15 cellular contexts compared by ENCODE assay signal in the genomic region with DNA sequence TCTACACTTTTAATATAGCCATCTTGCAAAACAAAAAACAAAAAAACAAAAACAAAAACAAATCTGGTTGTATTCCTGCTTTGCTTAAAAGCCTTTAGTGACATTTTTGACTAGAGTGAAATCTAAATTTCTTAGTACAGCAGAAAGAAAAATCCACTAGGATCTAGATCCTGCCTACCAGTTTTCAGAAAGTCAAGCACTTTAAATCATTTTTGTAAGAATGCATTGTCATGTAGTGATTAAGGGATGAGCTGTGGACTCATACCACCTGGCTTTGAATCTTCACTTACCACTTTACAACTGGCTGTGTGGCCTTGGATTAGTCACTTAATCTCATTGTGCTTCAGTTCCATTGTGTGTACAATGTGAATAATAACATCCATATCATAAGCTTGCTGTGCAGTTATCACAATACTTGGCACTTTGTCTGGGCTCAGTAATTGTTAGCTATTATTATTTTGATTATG. TPM values are rescaled to one million over a fixed set of nuclear protein-coding genes. Genes with fewer than 3 reads are reported as not detected.
DNase-seq lines count a peak whose midpoint lies in the region; ATAC-seq, FAIRE-seq and TF ChIP-seq lines count a peak whose summit lies in the region.
"Had no signal": no experiment of that assay in that cellular context is flagged by ENCODE, and none has a peak within 500 bp of the region (broad histone marks: within the 10 kb centered on the region; RNA-seq: fewer than 3 reads in every experiment).

No MANE protein-coding gene starts in this region.

- H3K27ac ChIP-seq in CD4-positive, alpha-beta T cell (ENCODE audit: low read depth, low read length), result no peak overlapping the region
- H3K27ac ChIP-seq in vagina (no peak overlapping the region), thyroid gland (no peak overlapping the region)
- H3K27ac ChIP-seq: WERI-Rb-1 had no signal

- no peaks in the 10 kb centered on the region for H3K9me3 ChIP-seq in CD4-positive, alpha-beta T cell (ENCODE audit: control insufficient read depth, low read length)
- no peaks in the 10 kb centered on the region for H3K9me3 ChIP-seq in vagina
- no peaks in the 10 kb centered on the region for H3K9me3 ChIP-seq in thyroid gland

- peak overlapping the region; percentile 65 for H3K27ac Mint-ChIP-seq in CD4-positive, alpha-beta T cell
- no peak overlapping the region for H3K27ac Mint-ChIP-seq in progenitor cell of endocrine pancreas
- H3K27ac Mint-ChIP-seq: stimulated activated naive B cell treated with anti-CD40 and anti-IgM and Interleukin-4, amounts not matched to agents 10 μg/mL and 1 μg/mL and 100 μg/mL, for 72 hours had no signal

- no peak for ATAC-seq in CD4-positive, alpha-beta T cell (ENCODE audit: poor library complexity)
- ATAC-seq in esophagus mucosa, result peak; percentile 55
- ATAC-seq: right cardiac atrium; stimulated activated naive B cell treated with anti-CD40 and anti-IgM and Interleukin-4, amounts not matched to agents 10 μg/mL and 1 μg/mL and 100 μg/mL, for 72 hours had no signal

- CTCF ChIA-PET in CD4-positive, alpha-beta T cell (lab: Charles Lee), result interaction anchor here (0.6 to 0.7 kb wide), 2 partner anchors 20 to 452 kb away, joined by 3 to 4 read pairs; no protein-coding TSS in a partner anchor

- DNase-seq in CD4-positive, alpha-beta T cell, result no peak
- DNase-seq in GM12891 (ENCODE audit: insufficient read length, low spot score) (no peak), RCC 7860 (ENCODE audit: low spot score) (peak; percentile 32), vagina (ENCODE audit: extremely low spot score in 2 of 2) (no peak), thyroid gland (no peak), progenitor cell of endocrine pancreas (ENCODE audit: low spot score, unreplicated experiment) (no peak), COLO668 (lab: John Stamatoyannopoulos, UW; ENCODE audit: unreplicated experiment) (no peak)
- DNase-seq: GF-D8; NCI-H774; right cardiac atrium; stimulated activated CD4-positive, alpha-beta T cell treated with anti-CD3 and anti-CD28 coated beads, Interleukin-4, amount 100 ng/mL, for 24 hours; stimulated activated naive B cell treated with anti-CD40 and anti-IgM and Interleukin-4, amounts not matched to agents 10 μg/mL and 1 μg/mL and 100 μg/mL, for 72 hours; WERI-Rb-1 had no signal

- peaks cover 69% of the 10 kb centered on the region for H3K4me1 Mint-ChIP-seq in CD4-positive, alpha-beta T cell (ENCODE audit: low read depth)
- H3K4me1 Mint-ChIP-seq in progenitor cell of endocrine pancreas (ENCODE audit: low read depth), result peaks cover 16% of the 10 kb centered on the region

- H3K27me3 ChIP-seq in CD4-positive, alpha-beta T cell (ENCODE audit: control insufficient read depth, insufficient read depth, low read length), result no peaks in the 10 kb centered on the region
- H3K27me3 ChIP-seq in vagina (no peaks in the 10 kb centered on the region), thyroid gland (no peaks in the 10 kb centered on the region)

- TF ChIP-seq CTCF in CD4-positive, alpha-beta T cell (IDR thresholded peaks at IDR 0.05), result no peak
- TF ChIP-seq CTCF in vagina (IDR thresholded peaks at IDR 0.05), result no peak
- no peak for TF ChIP-seq CTCF in thyroid gland (IDR thresholded peaks at IDR 0.05)
- TF ChIP-seq CTCF in progenitor cell of endocrine pancreas (IDR thresholded peaks at IDR 0.05; ENCODE audit: unreplicated experiment), result no peak

- H3K4me1 ChIP-seq in vagina, result peaks cover 59% of the 10 kb centered on the region
- H3K4me1 ChIP-seq in thyroid gland, result peaks cover 15 to 16% of the 10 kb centered on the region in 2 donors

- no peaks in the 10 kb centered on the region for H3K27me3 Mint-ChIP-seq in CD4-positive, alpha-beta T cell
- no peaks in the 10 kb centered on the region for H3K27me3 Mint-ChIP-seq in progenitor cell of endocrine pancreas
- H3K27me3 Mint-ChIP-seq: stimulated activated naive B cell treated with anti-CD40 and anti-IgM and Interleukin-4, amounts not matched to agents 10 μg/mL and 1 μg/mL and 100 μg/mL, for 72 hours had no signal

- H3K9me3 Mint-ChIP-seq in CD4-positive, alpha-beta T cell, result no peaks in the 10 kb centered on the region
- H3K9me3 Mint-ChIP-seq in progenitor cell of endocrine pancreas (ENCODE audit: low read depth), result no peaks in the 10 kb centered on the region
- H3K9me3 Mint-ChIP-seq: stimulated activated naive B cell treated with anti-CD40 and anti-IgM and Interleukin-4, amounts not matched to agents 10 μg/mL and 1 μg/mL and 100 μg/mL, for 72 hours had no signal

- FAIRE-seq in GM12891 (lab: Jason Lieb, UNC), result peak; percentile 9
- peak; percentile 17 for FAIRE-seq in RCC 7860 (lab: Jason Lieb, UNC)
- FAIRE-seq: colon had no signal

- no peak for TF ChIP-seq POLR2A in GM12891 (IDR thresholded peaks at IDR 0.05; ENCODE audit: low read depth, low read length)
- TF ChIP-seq POLR2A in vagina (IDR thresholded peaks at IDR 0.05), result no peak
- TF ChIP-seq POLR2A in thyroid gland (IDR thresholded peaks at IDR 0.05), result no peak

- peaks cover 22% of the 10 kb centered on the region for H3K36me3 Mint-ChIP-seq in CD4-positive, alpha-beta T cell (ENCODE audit: low read depth)
- no peaks in the 10 kb centered on the region for H3K36me3 Mint-ChIP-seq in progenitor cell of endocrine pancreas (ENCODE audit: insufficient read depth)

- H3K36me3 ChIP-seq in vagina (no peaks in the 10 kb centered on the region), thyroid gland (no peaks in the 10 kb centered on the region)

- H3K4me3 ChIP-seq in vagina (no peak overlapping the region), thyroid gland (replicated peaks in 1 of 3) (no peak overlapping the region)

- POLR2A ChIA-PET in CD4-positive, alpha-beta T cell (lab: Charles Lee), result no interaction called here

- H3K4me3 Mint-ChIP-seq in CD4-positive, alpha-beta T cell, result no peak overlapping the region
- H3K4me3 Mint-ChIP-seq in progenitor cell of endocrine pancreas (ENCODE audit: low read depth), result no peak overlapping the region
- H3K4me3 Mint-ChIP-seq: stimulated activated naive B cell treated with anti-CD40 and anti-IgM and Interleukin-4, amounts not matched to agents 10 μg/mL and 1 μg/mL and 100 μg/mL, for 72 hours had no signal

- intact Hi-C loops in CD4-positive, alpha-beta T cell (cut with DNase I, micrococcal nuclease), result loop anchor here (1.0 to 10.0 kb wide), 4 partner anchors 28 to 1467 kb away; no protein-coding TSS in a partner anchor
- intact Hi-C loops in vagina (cut with DNase I) (loop anchor here (10.0 kb wide), 1 partner anchor 455 kb away; no protein-coding TSS in a partner anchor), thyroid gland (cut with DNase I) (loop anchor here (10.0 kb wide), 1 partner anchor 245 kb away; a partner anchor contains a TSS)

TF ChIP-seq in GM12891, 5 proteins besides CTCF, POLR2A, EP300 and RAD21:
- no peak for TF ChIP-seq POLR2AphosphoS5 (IDR thresholded peaks at IDR 0.05; ENCODE audit: low read depth, low read length)
- TF ChIP-seq TAF1 (IDR thresholded peaks at IDR 0.05; ENCODE audit: low read depth, low read length), result no peak
- no peak for TF ChIP-seq POU2F2 (IDR thresholded peaks at IDR 0.05; ENCODE audit: low read depth, low read length)
TF ChIP-seq in GM12891: peak in this region for 0.

RNA-seq across cellular contexts. Expression of a gene that starts 4.0 kb away (rescaled TPM):
- under 1 TPM; 0.66 to 0.78 TPM for total RNA-seq in CD4-positive, alpha-beta T cell
- polyA plus RNA-seq in GM12891 (2012; ENCODE audit: low read depth, missing spikeins), result 3.1 TPM
- 11.8 TPM for total RNA-seq in esophagus mucosa
- total RNA-seq in vagina, result 12.5 TPM
- total RNA-seq in thyroid gland, result 10 to 100 TPM; 19.3 to 27.8 (median 24.1) TPM
- 17.8 and 18.7 TPM in 2 replicates for total RNA-seq in progenitor cell of endocrine pancreas

RNA-seq across cellular contexts. Expression of a gene that starts 5.1 kb away (rescaled TPM):
- 1 to 10 TPM; 1.6 to 1.8 TPM for total RNA-seq in CD4-positive, alpha-beta T cell
- 1.8 TPM for polyA plus RNA-seq in GM12891 (2012; ENCODE audit: low read depth, missing spikeins)
- total RNA-seq in esophagus mucosa, result 5.3 TPM
- 4.9 TPM for total RNA-seq in vagina
- total RNA-seq in thyroid gland, result 1 to 10 TPM; 6.3 to 8.3 (median 7.4) TPM
- 11.6 and 12.0 TPM in 2 replicates for total RNA-seq in progenitor cell of endocrine pancreas
